ENCODE assay signal across 12 cellular contexts in the genomic region with DNA sequence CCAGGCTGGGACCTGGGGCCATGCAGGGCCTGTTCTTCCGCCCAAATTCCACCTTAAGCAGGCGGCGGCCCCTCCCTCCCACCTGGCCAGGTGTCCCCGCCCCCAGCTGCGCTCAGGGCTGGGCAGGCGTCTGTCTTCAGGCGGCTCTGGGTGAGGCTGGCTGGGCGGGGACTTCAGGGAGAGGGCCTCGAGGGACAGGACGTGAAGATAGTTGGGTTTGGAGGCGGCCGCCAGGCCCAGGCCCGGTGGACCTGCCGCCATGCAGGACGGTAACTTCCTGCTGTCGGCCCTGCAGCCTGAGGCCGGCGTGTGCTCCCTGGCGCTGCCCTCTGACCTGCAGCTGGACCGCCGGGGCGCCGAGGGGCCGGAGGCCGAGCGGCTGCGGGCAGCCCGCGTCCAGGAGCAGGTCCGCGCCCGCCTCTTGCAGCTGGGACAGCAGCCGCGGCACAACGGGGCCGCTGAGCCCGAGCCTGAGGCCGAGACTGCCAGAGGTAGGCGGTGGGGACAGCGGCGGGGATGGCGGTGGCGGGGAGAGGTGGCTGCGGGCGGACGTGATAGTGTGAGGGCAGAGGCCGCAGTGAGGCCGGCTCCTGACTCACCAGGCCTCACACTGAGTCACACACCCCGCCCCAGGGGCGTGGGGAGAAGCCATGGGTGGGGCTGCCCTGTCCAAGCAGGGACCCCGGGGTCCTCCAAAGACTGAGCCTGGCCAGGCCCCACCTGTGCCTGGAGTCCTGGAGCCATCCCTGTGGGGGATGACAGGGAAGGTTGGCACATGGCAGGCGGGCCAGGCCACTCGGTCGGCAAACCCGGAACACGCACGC. TPM values are rescaled to one million over a fixed set of nuclear protein-coding genes. Genes with fewer than 3 reads are reported as not detected.
A peak's percentile ranks its signal among the peaks of the same experiment; 100 is the strongest.
DNase-seq lines count a peak whose midpoint lies in the region; ATAC-seq, FAIRE-seq and TF ChIP-seq lines count a peak whose summit lies in the region.
"Had no signal": no experiment of that assay in that cellular context is flagged by ENCODE, and none has a peak within 500 bp of the region (broad histone marks: within the 10 kb centered on the region; RNA-seq: fewer than 3 reads in every experiment).

A gene with protein sequence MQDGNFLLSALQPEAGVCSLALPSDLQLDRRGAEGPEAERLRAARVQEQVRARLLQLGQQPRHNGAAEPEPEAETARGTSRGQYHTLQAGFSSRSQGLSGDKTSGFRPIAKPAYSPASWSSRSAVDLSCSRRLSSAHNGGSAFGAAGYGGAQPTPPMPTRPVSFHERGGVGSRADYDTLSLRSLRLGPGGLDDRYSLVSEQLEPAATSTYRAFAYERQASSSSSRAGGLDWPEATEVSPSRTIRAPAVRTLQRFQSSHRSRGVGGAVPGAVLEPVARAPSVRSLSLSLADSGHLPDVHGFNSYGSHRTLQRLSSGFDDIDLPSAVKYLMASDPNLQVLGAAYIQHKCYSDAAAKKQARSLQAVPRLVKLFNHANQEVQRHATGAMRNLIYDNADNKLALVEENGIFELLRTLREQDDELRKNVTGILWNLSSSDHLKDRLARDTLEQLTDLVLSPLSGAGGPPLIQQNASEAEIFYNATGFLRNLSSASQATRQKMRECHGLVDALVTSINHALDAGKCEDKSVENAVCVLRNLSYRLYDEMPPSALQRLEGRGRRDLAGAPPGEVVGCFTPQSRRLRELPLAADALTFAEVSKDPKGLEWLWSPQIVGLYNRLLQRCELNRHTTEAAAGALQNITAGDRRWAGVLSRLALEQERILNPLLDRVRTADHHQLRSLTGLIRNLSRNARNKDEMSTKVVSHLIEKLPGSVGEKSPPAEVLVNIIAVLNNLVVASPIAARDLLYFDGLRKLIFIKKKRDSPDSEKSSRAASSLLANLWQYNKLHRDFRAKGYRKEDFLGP (plus strand): TSS at position 176 of the 824 bp plus-strand sequence. CDS start 84 bp downstream, at position 260.

- H3K9ac ChIP-seq in HepG2 (ENCODE audit: insufficient read depth, low read depth, low read length) (peak within 1 kb of the TSS; percentile 70), K562 (ENCODE audit: insufficient read depth in 1 of 2, low read depth in 2 of 2, low read length in 2 of 2) (peak within 1 kb of the TSS; percentile 94 to 99)

- H3K27me3 ChIP-seq in HepG2 (ENCODE audit: control insufficient read depth in 1 of 2, insufficient read depth in 2 of 2, low read length in 2 of 2) (peaks cover 0 to 2% of the 10 kb centered on the region in 2 experiments; a peak in 3 of 5 replicates), right lobe of liver (no peaks in the 10 kb centered on the region), K562 (ENCODE audit: control insufficient read depth in 2 of 2, insufficient read depth in 2 of 2, low read length in 2 of 2) (no peaks in the 10 kb centered on the region), left lung (peaks cover 0 to 13% of the 10 kb centered on the region in 2 donors)

- peaks cover 1 to 7% of the 10 kb centered on the region in 2 experiments; a peak in 3 of 5 replicates for H3K36me3 ChIP-seq in HepG2 (replicated peaks in 1 of 2; ENCODE audit: control insufficient read depth in 1 of 2, insufficient read depth in 2 of 2, low read length in 2 of 2)
- H3K36me3 ChIP-seq in right lobe of liver = no peaks in the 10 kb centered on the region
- H3K36me3 ChIP-seq in K562 (ENCODE audit: control insufficient read depth, insufficient read depth, low read length) = peaks cover 34% of the 10 kb centered on the region; the same call in 2 of the 3 replicates
- H3K36me3 ChIP-seq in left lung = no peaks in the 10 kb centered on the region
- H3K36me3 ChIP-seq: neutrophil, thoracic aorta had no signal

- H3K4me2 ChIP-seq in HepG2 (ENCODE audit: low read depth, low read length) (peak within 1 kb of the TSS; percentile 90), K562 (ENCODE audit: insufficient read depth, low read length) (peak within 1 kb of the TSS; percentile 97)

- H2AFZ ChIP-seq in HepG2 (ENCODE audit: low read length) (no peak within 1 kb of the TSS), K562 (ENCODE audit: low read depth, low read length) (peak within 1 kb of the TSS; percentile 88)

- TF ChIP-seq RAD21 in HepG2 (CRISPR knock-in tag; IDR thresholded peaks at IDR 0.05) (no peak), K562 (CRISPR knock-in tag; conservative IDR thresholded peaks at IDR 0.05 in 1 of 2, IDR thresholded peaks at IDR 0.05 in 1 of 2) (no peak)

- H3K9me3 ChIP-seq in HepG2 (ENCODE audit: low read length) = no peaks in the 10 kb centered on the region
- H3K9me3 ChIP-seq in right lobe of liver = no peaks in the 10 kb centered on the region
- no peaks in the 10 kb centered on the region for H3K9me3 ChIP-seq in K562 (replicated peaks; ENCODE audit: control insufficient read depth, insufficient read depth, low read depth, low read length)
- no peaks in the 10 kb centered on the region for H3K9me3 ChIP-seq in left lung
- H3K9me3 ChIP-seq: neutrophil, thoracic aorta had no signal

- ATAC-seq in HepG2 (peak; percentile 33), right lobe of liver (no peak), K562 (peak; percentile 88), left lung (peak; percentile 92), HG02642 (IDR thresholded peaks at IDR 0.05; ENCODE audit: poor library complexity, unreplicated experiment) (no peak)

- intact Hi-C loops in HepG2 (cut with micrococcal nuclease; ENCODE audit: unreplicated experiment) (no loop called here), right lobe of liver (cut with DNase I) (no loop called here), K562 (cut with micrococcal nuclease) (loop anchor here (5.0 kb wide), 1 partner anchor 53 kb away; no protein-coding TSS in a partner anchor), left lung (cut with DNase I) (no loop called here)

- no peaks in the 10 kb centered on the region for H3K9me1 ChIP-seq in K562 (ENCODE audit: control insufficient read depth, insufficient read depth, low read length)

- TSS peak; percentile 79 for BruUV-seq in HepG2 (replicated peaks; lab: Mats Ljungman, UMichigan)
- TSS peak; percentile 90 for BruUV-seq in K562 (replicated peaks; lab: Mats Ljungman, UMichigan)

- peaks cover 8% of the 10 kb centered on the region for H3K79me2 ChIP-seq in HepG2 (ENCODE audit: insufficient read depth, low read length)
- peaks cover 35% of the 10 kb centered on the region for H3K79me2 ChIP-seq in K562 (ENCODE audit: control insufficient read depth, insufficient read depth, low read length)

- CTCF ChIA-PET in HepG2 (lab: Yijun Ruan, JAX; ENCODE audit: low intra/inter-chr PET ratio, low total read pairs) (no interaction called here), K562 (lab: Yijun Ruan, JAX; ENCODE audit: low intra/inter-chr PET ratio) (no interaction called here)

- FAIRE-seq in HepG2 (lab: Jason Lieb, UNC) (no peak), K562 (lab: Jason Lieb, UNC) (peak; percentile 75)

- H4K20me1 ChIP-seq in HepG2 (ENCODE audit: insufficient read depth, low read length) = no peaks in the 10 kb centered on the region
- H4K20me1 ChIP-seq in K562 (replicated peaks; ENCODE audit: control insufficient read depth, insufficient read depth, low read length) = no peaks in the 10 kb centered on the region

- TF ChIP-seq CTCF in HepG2 (CRISPR knock-in tag; IDR thresholded peaks at IDR 0.05) = 0 out of 2 replicates have a peak, but pooled peaks have one; percentile 5
- no peak for TF ChIP-seq CTCF in right lobe of liver (IDR thresholded peaks at IDR 0.05)
- no peak for TF ChIP-seq CTCF in K562 (IDR thresholded peaks at IDR 0.05 in 2 of 3, conservative IDR thresholded peaks at IDR 0.05 in 1 of 3; ENCODE audit: insufficient read depth in 2 of 3, low read depth in 1 of 3, low read length in 3 of 3)
- no peak for TF ChIP-seq CTCF in left lung (IDR thresholded peaks at IDR 0.05)

- H3K4me1 ChIP-seq in HepG2 (ENCODE audit: insufficient read depth, low read length) (peaks cover 74% of the 10 kb centered on the region), right lobe of liver (no peaks in the 10 kb centered on the region), K562 (replicated peaks in 1 of 2; ENCODE audit: control insufficient read depth in 2 of 2, insufficient read depth in 2 of 2, low read length in 2 of 2) (peaks cover 22 to 75% of the 10 kb centered on the region in 2 experiments), left lung (peaks cover 0 to 13% of the 10 kb centered on the region in 2 donors)

- TF ChIP-seq POLR2A in HepG2 (IDR thresholded peaks at IDR 0.05; ENCODE audit: insufficient read depth in 1 of 2, low read depth in 2 of 2, low read length in 2 of 2) (no peak), right lobe of liver (IDR thresholded peaks at IDR 0.05) (no peak), K562 (conservative IDR thresholded peaks at IDR 0.05) (peak; percentile 81)

- POLR2A ChIA-PET in HepG2 (lab: Yijun Ruan, JAX) = interaction anchor here (1.5 to 2.6 kb wide), 3 partner anchors 13 to 53 kb away, joined by 4 to 15 read pairs (median 5); no protein-coding TSS in a partner anchor
- POLR2A ChIA-PET in K562 (lab: Yijun Ruan, JAX) = interaction anchor here (1.3 kb wide), 1 partner anchor 13 kb away, joined by 4 read pairs; no protein-coding TSS in a partner anchor

- in situ Hi-C loops in HepG2 (cut with HindIII; ENCODE audit: extremely low pct_ligation_motif_present, low pct_unique_long_range_greater_than_20kb) (no loop called here), K562 (cut with MboI) (no loop called here), KBM-7 (cut with MboI; ENCODE audit: low pct_unique_long_range_greater_than_20kb, low sequenced_read_pairs) (no loop called here)

- H3K4me3 ChIP-seq in HepG2 (replicated peaks in 1 of 3; ENCODE audit: insufficient read depth in 1 of 3, low read depth in 2 of 3, low read length in 3 of 3) (peak within 1 kb of the TSS; percentile 50 to 76 (median 75)), right lobe of liver (no peak within 1 kb of the TSS), K562 (peak within 1 kb of the TSS; percentile 67), left lung (peak within 1 kb of the TSS; percentile 16 to 45)
- H3K4me3 ChIP-seq: thoracic aorta had no signal

- peak within 1 kb of the TSS; percentile 54 for H3K27ac ChIP-seq in HepG2 (ENCODE audit: extremely low read length, insufficient read depth, low read length)
- no peak within 1 kb of the TSS for H3K27ac ChIP-seq in right lobe of liver
- peak within 1 kb of the TSS; percentile 93 for H3K27ac ChIP-seq in K562 (ENCODE audit: extremely low read depth, low read depth, low read length)
- H3K27ac ChIP-seq in left lung = peak within 1 kb of the TSS; percentile 48 to 67
- H3K27ac ChIP-seq: neutrophil, thoracic aorta had no signal

- TF ChIP-seq EP300 in HepG2 (IDR thresholded peaks at IDR 0.05; ENCODE audit: low read depth in 2 of 2, low read length in 2 of 2) = no peak
- TF ChIP-seq EP300 in HepG2 (CRISPR knock-in tag; IDR thresholded peaks at IDR 0.05; ENCODE audit: borderline replicate concordance) = no peak
- TF ChIP-seq EP300 in K562 (IDR thresholded peaks at IDR 0.05; ENCODE audit: low read length) = no peak

- WGBS in HepG2 (ENCODE audit: low lambda C conversion rate) = 1% methylated on average over 25 of the region's 57 CpGs
- WGBS in right lobe of liver (ENCODE audit: insufficient coverage, low coverage, low lambda C conversion rate, missing lambda C conversion rate) = 50% methylated on average over 2 of the region's 57 CpGs
- WGBS in K562 (ENCODE audit: insufficient coverage, low coverage, missing lambda C conversion rate) = 0% methylated on average over 25 of the region's 57 CpGs

- DNase-seq in HepG2 (ENCODE audit: low spot score) (peak; percentile 37), right lobe of liver (no peak), K562 (ENCODE audit: extremely low read depth in 1 of 4, low spot score in 3 of 4) (peak; percentile 86 to 89 (median 88)), left lung (peak; percentile 87 to 94), KBM-7 (no peak), NCI-H524 treated with DMSO at 0.1 percent for 48 hours (lab: John Stamatoyannopoulos, UW) (no peak), DMS 273 treated with DMSO at 0.1 percent for 48 hours (lab: John Stamatoyannopoulos, UW) (no peak)
- DNase-seq: amygdala, NCI-H82 had no signal

RNA-seq across cellular contexts. Expression of the gene that starts here (rescaled TPM):
- 21.1 and 28.7 TPM in 2 replicates for total RNA-seq in HepG2 (2016; rRNA removed; fragmentation: Illumina TruSeq; extraction: Trizol)
- total RNA-seq in HepG2 (2016; cell fraction: cytosol; rRNA removed; fragmentation: Illumina TruSeq; extraction: Trizol; ENCODE audit: low read depth) = 5.8 and 6.9 TPM in 2 replicates
- 17.5 and 29.7 TPM in 2 replicates for total RNA-seq in HepG2 (2016; cell fraction: insoluble cytoplasmic fraction; rRNA removed; fragmentation: Illumina TruSeq; extraction: Trizol)
- 13.9 and 14.9 TPM in 2 replicates for total RNA-seq in HepG2 (2016; cell fraction: membrane; rRNA removed; fragmentation: Illumina TruSeq; extraction: Trizol)
- 14.5 and 19.8 TPM in 2 replicates for total RNA-seq in HepG2 (2016; cell fraction: nucleus; rRNA removed; fragmentation: Illumina TruSeq; extraction: Trizol)
- polyA plus RNA-seq in HepG2 (2011; rRNA removed) = 18.0 and 25.1 TPM in 2 replicates
- polyA plus RNA-seq in HepG2 (2011; cell fraction: cytosol; rRNA removed) = 13.8 and 24.2 TPM in 2 replicates
- 59.8 and 70.5 TPM in 2 replicates for polyA plus RNA-seq in HepG2 (2011; cell fraction: nucleus; rRNA removed)
- polyA plus RNA-seq in HepG2 (2012) = 12.9 and 13.0 TPM in 2 replicates
- polyA plus RNA-seq in HepG2 (2016; cell fraction: cytosol; fragmentation: Illumina TruSeq; extraction: Trizol; ENCODE audit: low read depth) = 4.6 and 4.9 TPM in 2 replicates
- polyA plus RNA-seq in HepG2 (2016; cell fraction: insoluble cytoplasmic fraction; fragmentation: Illumina TruSeq; extraction: Trizol; ENCODE audit: low read depth) = 22.3 and 24.1 TPM in 2 replicates
- polyA plus RNA-seq in HepG2 (2016; cell fraction: membrane; fragmentation: Illumina TruSeq; extraction: Trizol; ENCODE audit: low read depth) = 7.9 and 9.3 TPM in 2 replicates
- polyA plus RNA-seq in HepG2 (2016; cell fraction: nucleus; fragmentation: Illumina TruSeq; extraction: Trizol; ENCODE audit: insufficient read depth, low read depth) = 38.2 and 40.1 TPM in 2 replicates
- polyA minus RNA-seq in HepG2 (2011; rRNA and poly(A)+ RNA removed; ENCODE audit: low replicate concordance) = 30.4 and 42.3 TPM in 2 replicates
- polyA minus RNA-seq in HepG2 (2011; cell fraction: cytosol; rRNA and poly(A)+ RNA removed) = 24.6 and 25.2 TPM in 2 replicates
- 9.9 and 14.7 TPM in 2 replicates for polyA minus RNA-seq in HepG2 (2011; cell fraction: nucleus; rRNA and poly(A)+ RNA removed)
- 1 to 10 TPM in 1 of 6 experiments, under 1 TPM in 2, not detected in 3; 0.43 to 1.5 (median 0.47) TPM for total RNA-seq in right lobe of liver
- 29.8 and 101 TPM in 2 replicates for total RNA-seq in K562 (2011; cell fraction: chromatin; rRNA removed; ENCODE audit: low replicate concordance)
- total RNA-seq in K562 (2011; cell fraction: nucleolus; rRNA removed) = 77.2 and 90.9 TPM in 2 replicates
- 38.5 and 42.2 TPM in 2 replicates for total RNA-seq in K562 (2011; cell fraction: nucleoplasm; rRNA removed)
- total RNA-seq in K562 (2014; rRNA removed) = 99.7 and 122 TPM in 2 replicates
- total RNA-seq in K562 (2014; rRNA removed; fragmentation: Illumina TruSeq; extraction: Trizol) = 11.2 and 14.9 TPM in 2 replicates
- 30.7 and 36.6 TPM in 2 replicates for total RNA-seq in K562 (2015; rRNA removed; fragmentation: Illumina TruSeq; extraction: Trizol)
- total RNA-seq in K562 (2021) = 102 and 110 TPM in 2 replicates
- polyA plus RNA-seq in K562 (2011; rRNA removed) = 45.4 and 47.8 TPM in 2 replicates
- polyA plus RNA-seq in K562 (2011; cell fraction: cytosol; rRNA removed) = 40.1 and 126 TPM in 2 replicates
- 77.2 and 108 TPM in 2 replicates for polyA plus RNA-seq in K562 (2011; cell fraction: nucleus; rRNA removed)
- 49.0 and 59.2 TPM in 2 replicates for polyA plus RNA-seq in K562 (2012)
- 26.9 and 39.7 TPM in 2 replicates for polyA plus RNA-seq in K562 (2014; fragmentation: Illumina TruSeq; extraction: Trizol)
- under 1 TPM; 0.11 to 0.45 TPM for polyA plus RNA-seq in K562 (2014; fragmentation: Nextera tagmentation; extraction: Ambion mirVana)
- 73.9 and 78.9 TPM in 2 replicates for polyA plus RNA-seq in K562 (2014; rRNA removed)
- polyA minus RNA-seq in K562 (2011; rRNA and poly(A)+ RNA removed) = 8.3 and 21.7 TPM in 2 replicates
- polyA minus RNA-seq in K562 (2011; cell fraction: cytosol; rRNA and poly(A)+ RNA removed) = 71.3 and 72.2 TPM in 2 replicates
- 28.1 and 30.5 TPM in 2 replicates for polyA minus RNA-seq in K562 (2011; cell fraction: nucleus; rRNA and poly(A)+ RNA removed)
- total RNA-seq in left lung = 10 to 100 TPM; 43.3 to 48.6 TPM

Comparison
In these comparisons a context has a peak if more than half of its experiments do, and no peak if none do; other contexts are left out.
1. ATAC-seq: peak in HepG2 (single experiment), K562 (single experiment) and left lung (single experiment); none in right lobe of liver (0 of 4) and HG02642 (single experiment).
2. DNase-seq: peak in HepG2 (single experiment), K562 (4 of 4) and left lung (2 of 2); none in right lobe of liver (0 of 3), KBM-7 (single experiment), NCI-H524 treated with DMSO at 0.1 percent for 48 hours (single experiment) and DMS 273 treated with DMSO at 0.1 percent for 48 hours (single experiment).
3. H3K27ac ChIP-seq: peak in HepG2 (single experiment), K562 (single experiment) and left lung (2 of 2); none in right lobe of liver (0 of 3).
4. H3K4me3 ChIP-seq: peak in HepG2 (3 of 3), K562 (single experiment) and left lung (2 of 2); none in right lobe of liver (0 of 3).